37 cellular contexts compared by ENCODE assay signal in genomic region chr11:78725200-78725599, GRCh38.
"Had no signal": no experiment of that assay in that cellular context is flagged by ENCODE, and none has a peak within 500 bp of the region (broad histone marks: within the 10 kb centered on the region; RNA-seq: fewer than 3 reads in every experiment).

No MANE protein-coding gene starts in this region.

- ATAC-seq: activated CD8-positive, alpha-beta T cell treated with anti-CD3 and anti-CD28 coated beads for 36 hours; activated naive CD4-positive, alpha-beta T cell treated with anti-CD3 and anti-CD28 coated beads, Interleukin-2, amount 50 U/mL, for 72 hours; activated T-cell treated with anti-CD3 and anti-CD28 coated beads, Interleukin-2, amount 50 U/mL, for 4 hours; activated T-cell treated with anti-CD3 and anti-CD28 coated beads, Interleukin-2, amount 50 U/mL, for 72 hours; activated T-helper 17 cell treated with anti-CD3 and anti-CD28 coated beads, Interleukin-2, amount 50 U/mL, for 72 hours; body of pancreas had no signal

- H3K27me3 ChIP-seq: adrenal gland, body of pancreas, brain microvascular endothelial cell, breast epithelium had no signal

- H3K27me3 Mint-ChIP-seq: activated B cell treated with CpG ODN at 0.5 μM for 24 hours had no signal

- H3K36me3 Mint-ChIP-seq: activated CD4-positive, alpha-beta memory T cell treated with anti-CD3 and anti-CD28 coated beads for 36 hours; activated naive CD4-positive, alpha-beta T cell treated with anti-CD3 and anti-CD28 coated beads, Interleukin-2, amount 50 U/mL, for 72 hours; activated naive CD8-positive, alpha-beta T cell treated with anti-CD3 and anti-CD28 coated beads for 36 hours had no signal

- H3K27ac Mint-ChIP-seq: activated B cell treated with CpG ODN at 0.5 μM for 24 hours; activated CD4-positive, alpha-beta memory T cell treated with anti-CD3 and anti-CD28 coated beads for 36 hours; activated CD4-positive, alpha-beta T cell treated with anti-CD3 and anti-CD28 coated beads, Interleukin-2, amount 10 ng/mL, durations not matched to agents 24 days and 14 days; activated CD8-positive, alpha-beta T cell treated with anti-CD3 and anti-CD28 coated beads for 36 hours; activated naive CD4-positive, alpha-beta T cell treated with anti-CD3 and anti-CD28 coated beads for 36 hours; activated naive CD4-positive, alpha-beta T cell treated with anti-CD3 and anti-CD28 coated beads, Interleukin-2, amount 50 U/mL, for 72 hours; activated naive CD8-positive, alpha-beta T cell treated with anti-CD3 and anti-CD28 coated beads for 36 hours; activated T-cell treated with anti-CD3 and anti-CD28 coated beads, Interleukin-2, amount 50 U/mL, for 72 hours; activated T-helper 1 cell treated with anti-CD3 and anti-CD28 coated beads, Interleukin-12 subunit alpha, Interleukin-12 subunit beta, Interleukin-2, Interleukin-4 antibody, amounts not matched to agents 30 ng/mL and 10 ng/mL and 1 ng/mL, durations not matched to agents 14 hours and 24 hours and 36 hours; activated T-helper 17 cell treated with anti-CD3 and anti-CD28 coated beads, Interleukin-2, amount 50 U/mL, for 72 hours; T-helper 1 cell treated with Interleukin-12 subunit alpha and Interleukin-12 subunit beta and Interleukin-4 antibody, amounts not matched to agents 30 μg/mL and 1 μg/mL, for 36 hours; T-helper 2 cell treated with Interferon-gamma antibody and Interleukin-4, amounts not matched to agents 5 μg/mL and 100 μg/mL, for 36 hours had no signal

- H3K9me3 Mint-ChIP-seq: activated B cell treated with CpG ODN at 0.5 μM for 24 hours; activated CD4-positive, alpha-beta memory T cell treated with anti-CD3 and anti-CD28 coated beads for 36 hours; activated CD4-positive, alpha-beta T cell treated with anti-CD3 and anti-CD28 coated beads, Interleukin-2, amount 10 ng/mL, durations not matched to agents 24 days and 14 days; activated CD8-positive, alpha-beta T cell treated with anti-CD3 and anti-CD28 coated beads for 36 hours; activated naive CD4-positive, alpha-beta T cell treated with anti-CD3 and anti-CD28 coated beads for 36 hours; activated naive CD4-positive, alpha-beta T cell treated with anti-CD3 and anti-CD28 coated beads, Interleukin-2, amount 50 U/mL, for 72 hours; activated naive CD8-positive, alpha-beta T cell treated with anti-CD3 and anti-CD28 coated beads for 36 hours; activated T-cell treated with anti-CD3 and anti-CD28 coated beads, Interleukin-2, amount 50 U/mL, for 4 hours; activated T-cell treated with anti-CD3 and anti-CD28 coated beads, Interleukin-2, amount 50 U/mL, for 72 hours; activated T-helper 1 cell treated with anti-CD3 and anti-CD28 coated beads, Interleukin-12 subunit alpha, Interleukin-12 subunit beta, Interleukin-2, Interleukin-4 antibody, amounts not matched to agents 30 ng/mL and 10 ng/mL and 1 ng/mL, durations not matched to agents 14 hours and 24 hours and 36 hours; activated T-helper 17 cell treated with anti-CD3 and anti-CD28 coated beads, Interleukin-2, amount 50 U/mL, for 72 hours; T-helper 1 cell treated with Interleukin-12 subunit alpha and Interleukin-12 subunit beta and Interleukin-4 antibody, amounts not matched to agents 30 μg/mL and 1 μg/mL, for 36 hours; T-helper 2 cell treated with Interferon-gamma antibody and Interleukin-4, amounts not matched to agents 5 μg/mL and 100 μg/mL, for 36 hours had no signal

- FAIRE-seq: astrocyte, TTC549 had no signal

- H3K27ac ChIP-seq: adrenal gland, body of pancreas, brain microvascular endothelial cell, breast epithelium, VCaP had no signal

- H3K4me1 Mint-ChIP-seq: activated B cell treated with CpG ODN at 0.5 μM for 24 hours; activated naive CD8-positive, alpha-beta T cell treated with anti-CD3 and anti-CD28 coated beads for 36 hours; activated T-helper 17 cell treated with anti-CD3 and anti-CD28 coated beads, Interleukin-2, amount 50 U/mL, for 72 hours had no signal

- DNase-seq: activated B cell treated with CpG ODN at 0.5 μM for 24 hours; activated CD4-positive, alpha-beta memory T cell treated with anti-CD3 and anti-CD28 coated beads for 36 hours; activated CD4-positive, alpha-beta T cell treated with anti-CD3 and anti-CD28 coated beads for 4 hours; activated CD4-positive, alpha-beta T cell treated with anti-CD3 and anti-CD28 coated beads, Interleukin-2, amount 10 ng/mL, durations not matched to agents 24 days and 14 days; activated CD4-positive, alpha-beta T cell treated with anti-CD3 and anti-CD28 coated beads, Interleukin-2, amount 50 U/mL, for 1 hour; activated CD4-positive, alpha-beta T cell treated with anti-CD3 and anti-CD28 coated beads, Interleukin-2, amount 50 U/mL, for 4 hours; activated CD4-positive, CD25-positive, alpha-beta regulatory T cell treated with anti-CD3 and anti-CD28 coated beads, Interleukin-2, amount 50 U/mL, for 72 hours; activated CD8-positive, alpha-beta memory T cell treated with anti-CD3 and anti-CD28 coated beads, Interleukin-2, amount 50 U/mL, for 4 hours; activated CD8-positive, alpha-beta T cell treated with anti-CD3 and anti-CD28 coated beads for 36 hours; activated effector memory CD4-positive, alpha-beta T cell treated with anti-CD3 and anti-CD28 coated beads, Interleukin-2, amount 50 U/mL, for 16 hours; activated gamma-delta T cell treated with Interleukin-2 at 50 U/mL for 16 hours; activated naive CD4-positive, alpha-beta T cell; activated naive CD4-positive, alpha-beta T cell treated with anti-CD3 and anti-CD28 coated beads for 36 hours; activated naive CD4-positive, alpha-beta T cell treated with anti-CD3 and anti-CD28 coated beads, Interleukin-2, amount 50 U/mL, for 16 hours; activated naive CD8-positive, alpha-beta T cell treated with anti-CD3 and anti-CD28 coated beads for 36 hours; activated T-cell treated with anti-CD3 and anti-CD28 coated beads for 4 hours; activated T-cell treated with anti-CD3 and anti-CD28 coated beads, Interleukin-2, amount 50 U/mL, for 1 hour; activated T-cell treated with anti-CD3 and anti-CD28 coated beads, Interleukin-2, amount 50 U/mL, for 4 hours; activated T-cell treated with anti-CD3 and anti-CD28 coated beads, Interleukin-2, amount 50 U/mL, for 72 hours; adrenal gland; amniotic stem cell; aorta; body of pancreas; brain microvascular endothelial cell; central memory CD4-positive, alpha-beta T cell; T-helper 1 cell; T-helper 2 cell; T-helper 9 cell had no signal

- H3K4me3 ChIP-seq: adrenal gland, body of pancreas, breast epithelium had no signal

- H3K9me3 ChIP-seq: adrenal gland, body of pancreas, breast epithelium had no signal

- H3K4me1 ChIP-seq: adrenal gland, body of pancreas, breast epithelium had no signal

- H3K36me3 ChIP-seq: adrenal gland, brain microvascular endothelial cell, breast epithelium had no signal

- H3K4me3 Mint-ChIP-seq: activated B cell treated with CpG ODN at 0.5 μM for 24 hours; activated CD4-positive, alpha-beta memory T cell treated with anti-CD3 and anti-CD28 coated beads for 36 hours; activated CD4-positive, alpha-beta T cell treated with anti-CD3 and anti-CD28 coated beads, Interleukin-2, amount 10 ng/mL, durations not matched to agents 24 days and 14 days; activated CD8-positive, alpha-beta T cell treated with anti-CD3 and anti-CD28 coated beads for 36 hours; activated naive CD4-positive, alpha-beta T cell treated with anti-CD3 and anti-CD28 coated beads for 36 hours; activated naive CD8-positive, alpha-beta T cell treated with anti-CD3 and anti-CD28 coated beads for 36 hours; activated T-cell treated with anti-CD3 and anti-CD28 coated beads, Interleukin-2, amount 50 U/mL, for 4 hours; activated T-cell treated with anti-CD3 and anti-CD28 coated beads, Interleukin-2, amount 50 U/mL, for 72 hours; activated T-helper 1 cell treated with anti-CD3 and anti-CD28 coated beads, Interleukin-12 subunit alpha, Interleukin-12 subunit beta, Interleukin-2, Interleukin-4 antibody, amounts not matched to agents 30 ng/mL and 10 ng/mL and 1 ng/mL, durations not matched to agents 14 hours and 24 hours and 36 hours; activated T-helper 17 cell treated with anti-CD3 and anti-CD28 coated beads, Interleukin-2, amount 50 U/mL, for 72 hours; T-helper 1 cell treated with Interleukin-12 subunit alpha and Interleukin-12 subunit beta and Interleukin-4 antibody, amounts not matched to agents 30 μg/mL and 1 μg/mL, for 36 hours; T-helper 2 cell treated with Interferon-gamma antibody and Interleukin-4, amounts not matched to agents 5 μg/mL and 100 μg/mL, for 36 hours had no signal
